1 cellular context compared by ENCODE assay signal in genomic region chr15:74901612-74902063, GRCh38.
A peak's percentile ranks its signal among the peaks of the same experiment; 100 is the strongest.
TF ChIP-seq lines count a peak whose summit lies in the region.

No MANE protein-coding gene starts in this region.

TF ChIP-seq in GM12878, 131 proteins besides CTCF, POLR2A, EP300 and RAD21:
- TF ChIP-seq BHLHE40 (IDR thresholded peaks at IDR 0.05; ENCODE audit: borderline replicate concordance in 1 of 2, low read depth in 2 of 2, low read length in 1 of 2) (0 out of 4 replicates have a peak, but pooled peaks of 1 of the 2 experiments have one; percentile 13), ZNF687 (IDR thresholded peaks at IDR 0.05) (no peak), YY1 (IDR thresholded peaks at IDR 0.05; ENCODE audit: low read depth, low read length) (0 out of 2 replicates have a peak, but pooled peaks have one; percentile 29), BACH1 (IDR thresholded peaks at IDR 0.05; ENCODE audit: borderline replicate concordance) (no peak), NR2F1 (conservative IDR thresholded peaks at IDR 0.05) (no peak), SP1 (IDR thresholded peaks at IDR 0.05; ENCODE audit: low read depth, low read length) (no peak), POLR2AphosphoS2 (IDR thresholded peaks at IDR 0.05; ENCODE audit: low read depth, low read length) (no peak), SMC3 (IDR thresholded peaks at IDR 0.05; ENCODE audit: borderline replicate concordance, low read length) (peak; percentile 79; the same call in 1 of the 2 replicates), SPI1 (IDR thresholded peaks at IDR 0.05; ENCODE audit: borderline replicate concordance, insufficient read depth, low read depth, low read length) (no peak), JUNB (IDR thresholded peaks at IDR 0.05) (no peak), CBFB (IDR thresholded peaks at IDR 0.05; ENCODE audit: low read depth) (no peak), RUNX3 (IDR thresholded peaks at IDR 0.05; ENCODE audit: low read length) (0 out of 2 replicates have a peak, but pooled peaks have one; percentile 13), MEF2B (IDR thresholded peaks at IDR 0.05; ENCODE audit: partially characterized antibody, poor library complexity, severe bottlenecking) (no peak), ZNF384 (IDR thresholded peaks at IDR 0.05; ENCODE audit: borderline replicate concordance, low read depth, low read length) (no peak), SREBF1 (IDR thresholded peaks at IDR 0.05; ENCODE audit: low read length) (no peak), HDAC6 (IDR thresholded peaks at IDR 0.05; ENCODE audit: unreplicated experiment) (no peak), RFX5 (IDR thresholded peaks at IDR 0.05; ENCODE audit: low read depth, low read length) (no peak), TCF7 (IDR thresholded peaks at IDR 0.05; ENCODE audit: borderline replicate concordance) (no peak), CEBPB (IDR thresholded peaks at IDR 0.05; ENCODE audit: borderline replicate concordance in 1 of 2, low read depth in 2 of 2, low read length in 2 of 2) (no peak)
